In the genomic region with DNA sequence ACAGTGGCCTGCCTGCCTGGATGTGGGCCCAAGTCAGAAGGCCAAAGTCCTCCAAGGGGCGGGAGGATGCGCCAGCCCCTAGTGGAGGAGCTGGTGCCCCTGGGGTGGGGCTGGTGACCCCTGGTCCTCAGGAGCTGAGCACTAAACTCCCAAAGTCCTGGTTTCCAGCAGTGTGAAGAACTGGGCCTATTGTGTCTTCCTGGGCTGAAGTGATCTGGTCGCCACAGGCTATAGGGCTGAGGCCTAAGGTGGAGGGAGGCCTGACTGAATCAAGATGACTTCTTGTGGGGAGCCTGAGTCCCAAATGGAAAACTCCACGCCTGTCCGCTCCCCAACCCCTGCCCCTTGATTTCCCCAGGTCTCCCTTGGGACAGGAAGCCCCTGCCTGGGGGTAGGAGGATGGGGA, we compare ENCODE assay signal across 1 cellular context.
TF ChIP-seq lines count a peak whose summit lies in the region.

No MANE protein-coding gene starts in this region.

TF ChIP-seq in SK-N-SH, 30 proteins besides CTCF, POLR2A, EP300 and RAD21 (continued from another document):
- TF ChIP-seq, protein P1, sequence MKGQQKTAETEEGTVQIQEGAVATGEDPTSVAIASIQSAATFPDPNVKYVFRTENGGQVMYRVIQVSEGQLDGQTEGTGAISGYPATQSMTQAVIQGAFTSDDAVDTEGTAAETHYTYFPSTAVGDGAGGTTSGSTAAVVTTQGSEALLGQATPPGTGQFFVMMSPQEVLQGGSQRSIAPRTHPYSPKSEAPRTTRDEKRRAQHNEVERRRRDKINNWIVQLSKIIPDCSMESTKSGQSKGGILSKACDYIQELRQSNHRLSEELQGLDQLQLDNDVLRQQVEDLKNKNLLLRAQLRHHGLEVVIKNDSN (IDR thresholded peaks at IDR 0.05; ENCODE audit: borderline replicate concordance, low read depth) = no peak
- TF ChIP-seq NFIC (IDR thresholded peaks at IDR 0.05; ENCODE audit: borderline replicate concordance) = no peak
- TF ChIP-seq, protein P2, sequence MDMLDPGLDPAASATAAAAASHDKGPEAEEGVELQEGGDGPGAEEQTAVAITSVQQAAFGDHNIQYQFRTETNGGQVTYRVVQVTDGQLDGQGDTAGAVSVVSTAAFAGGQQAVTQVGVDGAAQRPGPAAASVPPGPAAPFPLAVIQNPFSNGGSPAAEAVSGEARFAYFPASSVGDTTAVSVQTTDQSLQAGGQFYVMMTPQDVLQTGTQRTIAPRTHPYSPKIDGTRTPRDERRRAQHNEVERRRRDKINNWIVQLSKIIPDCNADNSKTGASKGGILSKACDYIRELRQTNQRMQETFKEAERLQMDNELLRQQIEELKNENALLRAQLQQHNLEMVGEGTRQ (IDR thresholded peaks at IDR 0.05; ENCODE audit: borderline replicate concordance, low read depth, low read length) = no peak
- TF ChIP-seq CHD2 (IDR thresholded peaks at IDR 0.05; ENCODE audit: low read length, partially characterized antibody) = no peak
- TF ChIP-seq, protein P3, sequence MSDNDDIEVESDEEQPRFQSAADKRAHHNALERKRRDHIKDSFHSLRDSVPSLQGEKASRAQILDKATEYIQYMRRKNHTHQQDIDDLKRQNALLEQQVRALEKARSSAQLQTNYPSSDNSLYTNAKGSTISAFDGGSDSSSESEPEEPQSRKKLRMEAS (IDR thresholded peaks at IDR 0.05; ENCODE audit: low read depth) = no peak
- no peak for TF ChIP-seq NRF1 (IDR thresholded peaks at IDR 0.05; ENCODE audit: low read depth, low read length)
- no peak for TF ChIP-seq GABPA (IDR thresholded peaks at IDR 0.05; ENCODE audit: low read depth)
- TF ChIP-seq JUND (IDR thresholded peaks at IDR 0.05) = no peak
- TF ChIP-seq TAF1 (IDR thresholded peaks at IDR 0.05; ENCODE audit: borderline replicate concordance, low read depth, low read length) = no peak
- no peak for TF ChIP-seq YY1 (IDR thresholded peaks at IDR 0.05; ENCODE audit: low read depth)
- TF ChIP-seq SIN3A (IDR thresholded peaks at IDR 0.05; ENCODE audit: borderline replicate concordance, low read depth, low read length) = no peak
- no peak for TF ChIP-seq ELF1 (IDR thresholded peaks at IDR 0.05)
- no peak for TF ChIP-seq MEF2A (IDR thresholded peaks at IDR 0.05; ENCODE audit: borderline replicate concordance, low read depth)
- no peak for TF ChIP-seq SMC3 (IDR thresholded peaks at IDR 0.05; ENCODE audit: low read depth, low read length)
- TF ChIP-seq RCOR1 (IDR thresholded peaks at IDR 0.05; ENCODE audit: low read length) = no peak
- no peak for TF ChIP-seq FOXJ3 (CRISPR knock-in tag; IDR thresholded peaks at IDR 0.05)
- TF ChIP-seq EZH2phosphoT487 (IDR thresholded peaks at IDR 0.05; ENCODE audit: borderline replicate concordance, low read depth) = no peak
- no peak for TF ChIP-seq RFX5 (IDR thresholded peaks at IDR 0.05; ENCODE audit: low read length)
